Comparison of ENCODE assay signal across 3 cellular contexts in the genomic region with DNA sequence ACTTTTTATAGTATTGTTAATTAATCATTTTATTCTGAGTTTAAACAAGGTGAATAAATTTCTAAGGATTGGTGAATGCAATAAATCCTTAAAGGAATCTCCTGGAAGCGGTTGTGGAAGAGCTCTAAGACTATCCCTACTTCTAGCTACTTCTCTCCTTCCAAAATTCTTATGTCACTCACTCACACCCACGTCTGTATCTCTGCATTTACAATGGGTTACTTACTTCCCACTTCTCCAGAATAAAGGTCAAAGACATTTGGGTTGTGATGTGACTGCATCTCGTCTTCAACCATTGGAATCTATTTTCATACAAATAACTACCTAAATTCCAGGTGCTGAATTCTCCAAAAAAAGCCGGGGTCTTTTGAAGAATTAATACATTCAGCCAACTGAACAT.
"Had no signal": no experiment of that assay in that cellular context is flagged by ENCODE, and none has a peak within 500 bp of the region (broad histone marks: within the 10 kb centered on the region; RNA-seq: fewer than 3 reads in every experiment).

No MANE protein-coding gene starts in this region.

- H3K4me3 ChIP-seq: GM12878 had no signal

- DNase-seq: GDM1, GF-D8 had no signal

- ATAC-seq: GM12878 had no signal
